In genomic region chr12:71558445-71558844, GRCh38 we compare ENCODE assay signal across 19 cellular contexts.
DNase-seq lines count a peak whose midpoint lies in the region; ATAC-seq and TF ChIP-seq lines count a peak whose summit lies in the region.
"Had no signal": no experiment of that assay in that cellular context is flagged by ENCODE, and none has a peak within 500 bp of the region (broad histone marks: within the 10 kb centered on the region; RNA-seq: fewer than 3 reads in every experiment).

No MANE protein-coding gene starts in this region.

- TF ChIP-seq CTCF in BJ (IDR thresholded peaks at IDR 0.05; ENCODE audit: insufficient read depth, low read depth, low read length) (no peak), IMR-90 (conservative IDR thresholded peaks at IDR 0.05; ENCODE audit: low read depth, low read length) (no peak), Calu3 (IDR thresholded peaks at IDR 0.05; ENCODE audit: unreplicated experiment) (no peak)

- no peak overlapping the region for H2AK9ac ChIP-seq in IMR-90 (replicated peaks; ENCODE audit: low read depth, low read length, poor library complexity)

- H2BK5ac ChIP-seq in IMR-90 (ENCODE audit: low read depth, low read length, poor library complexity, severe bottlenecking), result no peak overlapping the region

- H3K4ac ChIP-seq in IMR-90 (ENCODE audit: low read depth, low read length), result no peak overlapping the region

- no peak overlapping the region for H3K4me3 ChIP-seq in BJ (ENCODE audit: low read depth, low read length)
- no peak overlapping the region for H3K4me3 ChIP-seq in IMR-90 (ENCODE audit: insufficient read depth, low read depth, low read length)
- no peak overlapping the region for H3K4me3 ChIP-seq in skeletal muscle cell (ENCODE audit: low read depth, low read length)
- H3K4me3 ChIP-seq: HAP-1, PC-9, SJCRH30 had no signal

- H3K14ac ChIP-seq in IMR-90 (replicated peaks; ENCODE audit: low read depth, low read length), result no peak overlapping the region

- peaks cover 2% of the 10 kb centered on the region for H3K4me1 ChIP-seq in IMR-90 (ENCODE audit: control insufficient read depth, insufficient read depth, low read length)

- in situ Hi-C loops in IMR-90 (cut with MboI; ENCODE audit: low sequenced_read_pairs), result no loop called here

- no peak overlapping the region for H3K56ac ChIP-seq in IMR-90 (ENCODE audit: extremely low read depth, insufficient read depth, low read length)

- H4K91ac ChIP-seq in IMR-90 (ENCODE audit: insufficient read depth, low read depth, low read length), result no peak overlapping the region

- CTCF ChIA-PET in BJ (lab: Yijun Ruan, JAX), result interaction anchor here (0.8 to 1.6 kb wide), 2 partner anchors 9 to 12 kb away, joined by 3 to 5 read pairs; no protein-coding TSS in a partner anchor
- CTCF ChIA-PET in IMR-90 (lab: Yijun Ruan, JAX), result interaction anchor here (1.1 kb wide), 1 partner anchor 150 kb away, joined by 3 read pairs; no protein-coding TSS in a partner anchor
- CTCF ChIA-PET in T-cell (lab: Charles Lee), result no interaction called here
- CTCF ChIA-PET in Calu3 (lab: Charles Lee), result no interaction called here

- H3K23ac ChIP-seq in IMR-90 (ENCODE audit: low read depth, low read length), result no peak overlapping the region

- H4K8ac ChIP-seq in IMR-90 (ENCODE audit: low read depth in 2 of 2, low read length in 2 of 2), result no peak overlapping the region

- POLR2A ChIA-PET in BJ (lab: Charles Lee), result no interaction called here
- POLR2A ChIA-PET in IMR-90 (lab: Charles Lee; ENCODE audit: unreplicated experiment), result no interaction called here
- POLR2A ChIA-PET in T-cell (lab: Charles Lee), result no interaction called here

- no peak overlapping the region for H4K5ac ChIP-seq in IMR-90 (ENCODE audit: low read depth, low read length)

- H3K27ac ChIP-seq in IMR-90 (ENCODE audit: insufficient read depth, low read length), result no peak overlapping the region
- H3K27ac ChIP-seq: HL-60, PC-9, SJCRH30 had no signal

- H3K9me3 Mint-ChIP-seq in T-cell (no peaks in the 10 kb centered on the region), Calu3 (ENCODE audit: low read depth, unreplicated experiment) (no peaks in the 10 kb centered on the region)

- H3K36me3 ChIP-seq in BJ (ENCODE audit: control insufficient read depth, insufficient read depth, low read length) (no peaks in the 10 kb centered on the region), IMR-90 (ENCODE audit: control insufficient read depth, insufficient read depth, low read length) (no peaks in the 10 kb centered on the region)
- H3K36me3 ChIP-seq: HAP-1, SJCRH30 had no signal

- H3K27me3 ChIP-seq in BJ (ENCODE audit: control insufficient read depth, insufficient read depth, low read length) (no peaks in the 10 kb centered on the region), IMR-90 (ENCODE audit: control insufficient read depth, insufficient read depth, low read length) (no peaks in the 10 kb centered on the region)
- H3K27me3 ChIP-seq: SJCRH30 had no signal

- H2AK5ac ChIP-seq in IMR-90 (ENCODE audit: low read depth, low read length), result no peak overlapping the region

- peak; percentile 19 for DNase-seq in BJ (ENCODE audit: low read depth)
- peak; percentile 6 for DNase-seq in IMR-90
- DNase-seq in amniotic epithelial cell (ENCODE audit: low read depth), result peak; percentile 64
- DNase-seq in skeletal muscle cell (ENCODE audit: low read depth), result peak; percentile 5
- DNase-seq in NCI-H2196 treated with DMSO at 0.1 percent for 48 hours (lab: John Stamatoyannopoulos, UW; ENCODE audit: unreplicated experiment), result no peak
- DNase-seq in COLO668 (lab: John Stamatoyannopoulos, UW; ENCODE audit: unreplicated experiment), result no peak
- no peak for DNase-seq in T-cell
- no peak for DNase-seq in Calu3
- DNase-seq: C1 segment of cervical spinal cord, DMS 273 treated with DMSO at 0.1 percent for 48 hours, NCI-H1436 treated with DMSO at 0.1 percent for 48 hours, NCI-H2029 treated with DMSO at 0.1 percent for 48 hours, NCI-H2171 treated with DMSO at 0.1 percent for 48 hours, NCI-H510A, NCI-H774, PC-9, SJCRH30 had no signal

- WGBS in IMR-90 (ENCODE audit: extremely low coverage in 2 of 2, insufficient read length in 1 of 2), 2 experiments, result no CpG with 5 or more reads among the region's 3 CpGs

- H3K9me1 ChIP-seq in IMR-90 (ENCODE audit: insufficient read depth, low read length), result no peaks in the 10 kb centered on the region

- no peak for TF ChIP-seq POLR2A in IMR-90 (IDR thresholded peaks at IDR 0.05; ENCODE audit: low read depth, low read length)

- BruUV-seq in IMR-90 (replicated peaks; lab: Mats Ljungman, UMichigan) (no TSS peak), Calu3 (replicated peaks; lab: Mats Ljungman, UMichigan) (no TSS peak)

- no peak overlapping the region for H2BK20ac ChIP-seq in IMR-90 (ENCODE audit: low read depth, low read length)

- no peak overlapping the region for H3K27ac Mint-ChIP-seq in T-cell
- no peak overlapping the region for H3K27ac Mint-ChIP-seq in Calu3 (ENCODE audit: unreplicated experiment)

- no peak overlapping the region for H2AFZ ChIP-seq in IMR-90 (replicated peaks; ENCODE audit: low read length, poor library complexity)
- H2AFZ ChIP-seq: PC-9 had no signal

- no peaks in the 10 kb centered on the region for H3K79me1 ChIP-seq in IMR-90 (ENCODE audit: low read depth in 1 of 2, low read length in 2 of 2)

- H3K4me2 ChIP-seq in IMR-90 (ENCODE audit: low read depth, low read length), result no peak overlapping the region
- H3K4me2 ChIP-seq: PC-9 had no signal

- no peaks in the 10 kb centered on the region for H3K9me3 ChIP-seq in IMR-90 (ENCODE audit: control insufficient read depth, insufficient read depth, low read length)
- H3K9me3 ChIP-seq: HAP-1, SJCRH30 had no signal

- H3K18ac ChIP-seq in IMR-90 (ENCODE audit: low read depth, low read length), result no peak overlapping the region

- dilution Hi-C loops in IMR-90 (cut with HindIII; ENCODE audit: low sequenced_read_pairs, unreplicated experiment), result no loop called here

- ATAC-seq in IMR-90 (ENCODE audit: low read depth) (no peak), T-cell (replicated peaks in 1 of 4) (no peak)

- H2BK120ac ChIP-seq in IMR-90 (ENCODE audit: low read depth, low read length), result 0 out of 2 replicates have a peak overlapping the region, but pooled peaks have one; percentile 13

- no peak overlapping the region for H2BK15ac ChIP-seq in IMR-90 (ENCODE audit: low read depth, low read length)

- no peak overlapping the region for H3K9ac ChIP-seq in IMR-90 (ENCODE audit: low read depth, low read length)

- no peaks in the 10 kb centered on the region for H4K20me1 ChIP-seq in IMR-90 (ENCODE audit: insufficient read depth, low read length)

- no peaks in the 10 kb centered on the region for H3K4me1 Mint-ChIP-seq in T-cell
- no peaks in the 10 kb centered on the region for H3K4me1 Mint-ChIP-seq in Calu3 (ENCODE audit: low read depth, unreplicated experiment)

- no peak for TF ChIP-seq RAD21 in IMR-90 (IDR thresholded peaks at IDR 0.05; ENCODE audit: low read length)

- intact Hi-C loops in IMR-90 (cut with micrococcal nuclease), result loop anchor here (10.0 kb wide), 1 partner anchor 186 kb away; no protein-coding TSS in a partner anchor
- intact Hi-C loops in Calu3 (cut with micrococcal nuclease; ENCODE audit: unreplicated experiment), result no loop called here

- peaks cover 0 to 2% of the 10 kb centered on the region in 2 donors for H3K27me3 Mint-ChIP-seq in T-cell
- H3K27me3 Mint-ChIP-seq in Calu3 (ENCODE audit: unreplicated experiment), result no peaks in the 10 kb centered on the region

- H3K4me3 Mint-ChIP-seq in T-cell (no peak overlapping the region), Calu3 (ENCODE audit: low read depth, unreplicated experiment) (no peak overlapping the region)

- H3K36me3 Mint-ChIP-seq in T-cell (no peaks in the 10 kb centered on the region), Calu3 (ENCODE audit: insufficient read depth, unreplicated experiment) (no peaks in the 10 kb centered on the region)

TF ChIP-seq in IMR-90, 13 proteins besides CTCF, POLR2A, EP300 and RAD21:
- TF ChIP-seq CHD1 (IDR thresholded peaks at IDR 0.05; ENCODE audit: low read depth, low read length), result no peak
- no peak for TF ChIP-seq NFE2L2 (IDR thresholded peaks at IDR 0.05; ENCODE audit: low read depth, low read length)
- TF ChIP-seq MAZ (IDR thresholded peaks at IDR 0.05; ENCODE audit: borderline replicate concordance, low read depth, low read length), result no peak
- TF ChIP-seq USF2 (IDR thresholded peaks at IDR 0.05; ENCODE audit: low read depth, low read length), result no peak
- no peak for TF ChIP-seq CEBPB (IDR thresholded peaks at IDR 0.05; ENCODE audit: low read depth, low read length)
- no peak for TF ChIP-seq FOS (IDR thresholded peaks at IDR 0.05; ENCODE audit: low read depth, low read length)
- no peak for TF ChIP-seq RCOR1 (IDR thresholded peaks at IDR 0.05; ENCODE audit: insufficient replicate concordance, low read length)
- TF ChIP-seq MXI1 (IDR thresholded peaks at IDR 0.05; ENCODE audit: borderline replicate concordance, low read depth, low read length), result no peak
- no peak for TF ChIP-seq ELK1 (IDR thresholded peaks at IDR 0.05; ENCODE audit: borderline replicate concordance, low read depth, low read length)
- no peak for TF ChIP-seq SMC3 (IDR thresholded peaks at IDR 0.05; ENCODE audit: low read depth, low read length)
- TF ChIP-seq MAFK (IDR thresholded peaks at IDR 0.05; ENCODE audit: low read depth, low read length), result no peak
- TF ChIP-seq RFX5 (IDR thresholded peaks at IDR 0.05; ENCODE audit: low read depth, low read length), result no peak
- no peak for TF ChIP-seq BHLHE40 (IDR thresholded peaks at IDR 0.05; ENCODE audit: low read depth, low read length)
TF ChIP-seq in IMR-90: peak in this region for 0.

Comparison
In these comparisons a context has a peak if more than half of its experiments do, and no peak if none do; other contexts are left out.
1. DNase-seq: peak in BJ (single experiment), IMR-90 (single experiment), amniotic epithelial cell (single experiment) and skeletal muscle cell (single experiment); none in NCI-H2196 treated with DMSO at 0.1 percent for 48 hours (single experiment), COLO668 (single experiment), T-cell (0 of 34) and Calu3 (single experiment).
2. CTCF ChIA-PET loops: an anchor here in BJ (0.8 to 1.6 kb wide) and IMR-90 (1.1 kb wide); none called in T-cell and Calu3.